11 cellular contexts compared by ENCODE assay signal in the genomic region with DNA sequence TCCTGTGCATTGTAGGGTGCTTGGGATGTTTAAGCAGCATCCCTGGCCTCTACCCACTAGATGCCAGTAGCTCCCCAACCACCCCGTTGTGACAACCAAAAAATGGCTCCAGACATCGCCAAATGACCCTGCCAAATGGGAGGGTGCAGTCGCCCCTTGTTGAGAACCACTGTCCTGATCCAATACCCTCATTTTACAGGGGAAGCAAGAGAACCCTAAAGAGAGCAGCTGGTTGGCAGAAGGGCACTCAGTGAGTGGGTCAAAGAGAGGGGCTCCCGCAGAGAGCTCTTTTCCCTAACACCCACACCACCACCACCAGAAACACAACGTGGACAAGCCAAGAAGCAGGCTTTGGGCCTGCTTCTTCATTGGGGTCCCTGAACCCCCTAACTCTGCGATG. TPM values are rescaled to one million over a fixed set of nuclear protein-coding genes. Genes with fewer than 3 reads are reported as not detected.
"Had no signal": no experiment of that assay in that cellular context is flagged by ENCODE, and none has a peak within 500 bp of the region (broad histone marks: within the 10 kb centered on the region; RNA-seq: fewer than 3 reads in every experiment).

No MANE protein-coding gene starts in this region.

- H3K27ac ChIP-seq: HL-60, KMS-11 had no signal

- H3K4me1 Mint-ChIP-seq: IgD-negative memory B cell had no signal

- H3K9me3 ChIP-seq: HAP-1 had no signal

- DNase-seq: H7, HFFc6, KBM-7 had no signal

- H3K9me3 Mint-ChIP-seq: GM23338, HFFc6 had no signal

- H3K4me1 ChIP-seq: HAP-1 had no signal

- H3K27ac Mint-ChIP-seq: GM23338, HFFc6, IgD-negative memory B cell had no signal

- H3K4me2 ChIP-seq: GM23338, KMS-11 had no signal

- H2AFZ ChIP-seq: GM23338 had no signal

- H3K4me3 ChIP-seq: GM23338, HAP-1 had no signal

- ATAC-seq: GM23338, HCT116, HepG2 had no signal

- H3K4me3 Mint-ChIP-seq: GM23338, HFFc6, IgD-negative memory B cell had no signal

- H3K36me3 ChIP-seq: HAP-1 had no signal

- H3K9ac ChIP-seq: KMS-11 had no signal

RNA-seq across cellular contexts. Expression of a gene that starts 18.4 kb away (rescaled TPM):
- total RNA-seq: H4, HepG2, HFFc6 had no signal
- polyA plus RNA-seq: GM23338, IgD-negative memory B cell had no signal
